8 cellular contexts compared by ENCODE assay signal in genomic region chr4:2417196-2417764, GRCh38. TPM values are rescaled to one million over a fixed set of nuclear protein-coding genes. Genes with fewer than 3 reads are reported as not detected.
DNase-seq lines count a peak whose midpoint lies in the region; ATAC-seq, FAIRE-seq and TF ChIP-seq lines count a peak whose summit lies in the region.

No MANE protein-coding gene starts in this region.

- H3K9me3 ChIP-seq in muscle layer of duodenum (ENCODE audit: control insufficient read depth in 1 of 2, low read length in 2 of 2): no peaks in the 10 kb centered on the region

- H3K27me3 ChIP-seq in bronchial epithelial cell (ENCODE audit: control insufficient read depth, insufficient read depth, low read length): peaks cover 17% of the 10 kb centered on the region
- H3K27me3 ChIP-seq in muscle layer of duodenum (ENCODE audit: low read depth, low read length): peaks cover 13% of the 10 kb centered on the region

- no peak for FAIRE-seq in bronchial epithelial cell (lab: Jason Lieb, UNC)

- no peaks in the 10 kb centered on the region for H3K36me3 ChIP-seq in bronchial epithelial cell (ENCODE audit: control insufficient read depth, insufficient read depth, low read length)
- H3K36me3 ChIP-seq in muscle layer of duodenum (ENCODE audit: control insufficient read depth in 1 of 2, insufficient read depth in 2 of 2, low read length in 2 of 2): no peaks in the 10 kb centered on the region

- peak overlapping the region; percentile 56 to 93 (median 88) for H3K4me3 Mint-ChIP-seq in IgD-negative memory B cell

- H3K4me1 ChIP-seq in muscle layer of duodenum (ENCODE audit: control insufficient read depth in 1 of 2, insufficient read depth in 2 of 2, low read length in 2 of 2): peaks cover 14 to 40% of the 10 kb centered on the region in 2 donors

- H3K27ac ChIP-seq in muscle layer of duodenum (ENCODE audit: low read length): no peak overlapping the region

- TF ChIP-seq CTCF in AG09309 (IDR thresholded peaks at IDR 0.05; ENCODE audit: control insufficient read depth, insufficient read depth, low read depth, low read length, missing control alignments) (no peak), bronchial epithelial cell (IDR thresholded peaks at IDR 0.05; ENCODE audit: insufficient read depth, low read length, severe bottlenecking) (no peak)

- ATAC-seq in GM19328 (IDR thresholded peaks at IDR 0.05; ENCODE audit: unreplicated experiment) (no peak), GM21526 (IDR thresholded peaks at IDR 0.05; ENCODE audit: low FRiP score, unreplicated experiment) (no peak), GM21367 (IDR thresholded peaks at IDR 0.05; ENCODE audit: unreplicated experiment) (no peak)

- H3K4me3 ChIP-seq in AG09309 (ENCODE audit: control insufficient read depth, low read depth, low read length) (peak overlapping the region; percentile 59), bronchial epithelial cell (ENCODE audit: low read depth, low read length) (peak overlapping the region; percentile 41), muscle layer of duodenum (ENCODE audit: low read depth in 1 of 2, low read length in 2 of 2) (peak overlapping the region; percentile 56 to 86)

- peak overlapping the region in 1 of 3 donors; percentile 74 for H3K27ac Mint-ChIP-seq in IgD-negative memory B cell

- H3K9me3 Mint-ChIP-seq in IgD-negative memory B cell: no peaks in the 10 kb centered on the region

- H3K36me3 Mint-ChIP-seq in IgD-negative memory B cell: no peaks in the 10 kb centered on the region

- DNase-seq in AG09309 (ENCODE audit: low read depth) (no peak), bronchial epithelial cell (ENCODE audit: low read depth) (no peak), superior temporal gyrus (ENCODE audit: extremely low spot score) (no peak)

- H3K4me1 Mint-ChIP-seq in IgD-negative memory B cell: peaks cover 28 to 41% (median 38%) of the 10 kb centered on the region in 3 donors

- peaks cover 53% of the 10 kb centered on the region for H3K27me3 Mint-ChIP-seq in IgD-negative memory B cell

RNA-seq across cellular contexts. Expression of gene ZFYVE28, which starts 1.2 kb away (rescaled TPM):
- polyA plus RNA-seq in IgD-negative memory B cell: 1.0 TPM
- 1.3 and 1.8 TPM in 2 replicates for total RNA-seq in bronchial epithelial cell

RNA-seq across cellular contexts. Expression of gene CFAP99, which starts 1.5 kb away (rescaled TPM):
- polyA plus RNA-seq in IgD-negative memory B cell: not detected
- total RNA-seq in bronchial epithelial cell: not detected in 2 replicates

RNA-seq across cellular contexts. Expression of gene RNF4, which starts 51.6 kb away (rescaled TPM):
- polyA plus RNA-seq in IgD-negative memory B cell: 94.0 TPM
- total RNA-seq in bronchial epithelial cell: 52.0 and 52.7 TPM in 2 replicates
